In genomic region chr7:124671976-124672375, GRCh38 we compare ENCODE assay signal across 15 cellular contexts.
"Had no signal": no experiment of that assay in that cellular context is flagged by ENCODE, and none has a peak within 500 bp of the region (broad histone marks: within the 10 kb centered on the region; RNA-seq: fewer than 3 reads in every experiment).

No MANE protein-coding gene starts in this region.

- ATAC-seq: activated T-helper 17 cell treated with anti-CD3 and anti-CD28 coated beads, Interleukin-2, amount 50 U/mL, for 72 hours; left cardiac atrium; naive thymus-derived CD4-positive, alpha-beta T cell had no signal

- H3K4me3 ChIP-seq: adrenal gland, upper lobe of left lung had no signal

- DNase-seq: activated CD4-positive, alpha-beta T cell treated with anti-CD3 and anti-CD28 coated beads, Interleukin-2, amount 50 U/mL, for 1 hour; activated CD4-positive, CD25-positive, alpha-beta regulatory T cell; activated naive CD4-positive, alpha-beta T cell treated with anti-CD3 and anti-CD28 coated beads, Interleukin-2, amount 50 U/mL, for 16 hours; activated T-cell treated with anti-CD3 and anti-CD28 coated beads for 4 hours; adrenal gland; central memory CD4-positive, alpha-beta T cell; effector memory CD4-positive, alpha-beta T cell; hippocampal formation; left cardiac atrium; naive thymus-derived CD4-positive, alpha-beta T cell; retina; stimulated activated CD4-positive, alpha-beta T cell treated with anti-CD3 and anti-CD28 coated beads, Interleukin-15, amount 100 ng/mL, for 24 hours; stimulated activated CD4-positive, alpha-beta T cell treated with anti-CD3 and anti-CD28 coated beads, Interleukin-4, amount 100 ng/mL, for 24 hours; upper lobe of left lung had no signal
